1 cellular context compared by ENCODE assay signal in genomic region chr19:1400281-1401137, GRCh38.
TF ChIP-seq lines count a peak whose summit lies in the region.

No MANE protein-coding gene starts in this region.

TF ChIP-seq in HepG2, 621 proteins besides CTCF, POLR2A, EP300 and RAD21 (continued from another document and continues in another):
- TF ChIP-seq ZBTB4 (CRISPR knock-in tag; IDR thresholded peaks at IDR 0.05; ENCODE audit: borderline replicate concordance), result peak; percentile 54; the same call in 1 of the 2 replicates
- TF ChIP-seq AHR (CRISPR knock-in tag; IDR thresholded peaks at IDR 0.05), result no peak; the same call in 1 of the 2 replicates
- TF ChIP-seq CERS6 (CRISPR knock-in tag; IDR thresholded peaks at IDR 0.05), result no peak
- no peak for TF ChIP-seq SUZ12 (IDR thresholded peaks at IDR 0.05; ENCODE audit: low read depth, low read length)
- peak; percentile 26 for TF ChIP-seq ZNF230 (CRISPR knock-in tag; IDR thresholded peaks at IDR 0.05)
- TF ChIP-seq PBX3 (CRISPR knock-in tag; IDR thresholded peaks at IDR 0.05; ENCODE audit: borderline replicate concordance), result no peak
- no peak for TF ChIP-seq ZNF883 (CRISPR knock-in tag; IDR thresholded peaks at IDR 0.05; ENCODE audit: not compliant biosample characterization)
- no peak; the same call in 1 of the 2 replicates for TF ChIP-seq POGZ (CRISPR knock-in tag; IDR thresholded peaks at IDR 0.05)
- TF ChIP-seq ZNF282 (IDR thresholded peaks at IDR 0.05; ENCODE audit: partially characterized antibody), result no peak
- TF ChIP-seq ZNF530 (CRISPR knock-in tag; IDR thresholded peaks at IDR 0.05; ENCODE audit: low read depth), result no peak
- TF ChIP-seq ZNF280B (CRISPR knock-in tag; IDR thresholded peaks at IDR 0.05; ENCODE audit: borderline replicate concordance), result peak; percentile 24; the same call in 1 of the 2 replicates
- 0 out of 2 replicates have a peak, but pooled peaks have one; percentile 12 for TF ChIP-seq GATAD1 (CRISPR knock-in tag; IDR thresholded peaks at IDR 0.05)
- TF ChIP-seq ZBTB43 (CRISPR knock-in tag; conservative IDR thresholded peaks at IDR 0.05), result no peak
- no peak for TF ChIP-seq ZNF781 (CRISPR knock-in tag; IDR thresholded peaks at IDR 0.05; ENCODE audit: borderline replicate concordance, not compliant biosample characterization)
- TF ChIP-seq FOSL1 (CRISPR knock-in tag; IDR thresholded peaks at IDR 0.05; ENCODE audit: borderline replicate concordance), result 0 out of 2 replicates have a peak, but pooled peaks have one; percentile 8
- no peak; the same call in 1 of the 2 replicates for TF ChIP-seq SIN3A (IDR thresholded peaks at IDR 0.05; ENCODE audit: borderline replicate concordance, low read depth, low read length)
- no peak for TF ChIP-seq KLF12 (CRISPR knock-in tag; IDR thresholded peaks at IDR 0.05; ENCODE audit: borderline replicate concordance)
- no peak for TF ChIP-seq ZNF75D (CRISPR knock-in tag; IDR thresholded peaks at IDR 0.05; ENCODE audit: borderline replicate concordance)
- no peak for TF ChIP-seq GMEB2 (CRISPR knock-in tag; IDR thresholded peaks at IDR 0.05; ENCODE audit: low read depth)
- no peak for TF ChIP-seq GABPA (IDR thresholded peaks at IDR 0.05; ENCODE audit: low read depth, low read length)
- TF ChIP-seq GABPA (CRISPR knock-in tag; IDR thresholded peaks at IDR 0.05; ENCODE audit: low read depth), result peak; percentile 38; the same call in 1 of the 2 replicates
- peak; percentile 72; the same call in 1 of the 2 replicates for TF ChIP-seq ZBTB42 (CRISPR knock-in tag; IDR thresholded peaks at IDR 0.05)
- no peak for TF ChIP-seq THYN1 (CRISPR knock-in tag; IDR thresholded peaks at IDR 0.05; ENCODE audit: borderline replicate concordance, low read depth)
- 0 out of 2 replicates have a peak, but pooled peaks have one; percentile 21 for TF ChIP-seq MXD3 (CRISPR knock-in tag; IDR thresholded peaks at IDR 0.05)
- TF ChIP-seq KMT2B (CRISPR knock-in tag; IDR thresholded peaks at IDR 0.05), result no peak
- peak; percentile 95 for TF ChIP-seq ZSCAN31 (CRISPR knock-in tag; IDR thresholded peaks at IDR 0.05; ENCODE audit: low read depth)
- TF ChIP-seq FOXK1 (CRISPR knock-in tag; IDR thresholded peaks at IDR 0.05; ENCODE audit: borderline replicate concordance, low read depth), result peak; percentile 11; the same call in 1 of the 2 replicates
- no peak for TF ChIP-seq SRSF4 (IDR thresholded peaks at IDR 0.05; ENCODE audit: low read depth, low read length, poor library complexity, severe bottlenecking)
- no peak for TF ChIP-seq KIAA2018 (CRISPR knock-in tag; IDR thresholded peaks at IDR 0.05; ENCODE audit: borderline replicate concordance)
- TF ChIP-seq EEA1 (CRISPR knock-in tag; IDR thresholded peaks at IDR 0.05; ENCODE audit: borderline replicate concordance), result peak; percentile 11; the same call in 1 of the 2 replicates
- peak; percentile 98 for TF ChIP-seq HNF4A (CRISPR knock-in tag; IDR thresholded peaks at IDR 0.05)
- peak; percentile 60; the same call in 1 of the 2 replicates for TF ChIP-seq ARID4A (CRISPR knock-in tag; IDR thresholded peaks at IDR 0.05; ENCODE audit: borderline replicate concordance)
